3 cellular contexts compared by ENCODE assay signal in the genomic region with DNA sequence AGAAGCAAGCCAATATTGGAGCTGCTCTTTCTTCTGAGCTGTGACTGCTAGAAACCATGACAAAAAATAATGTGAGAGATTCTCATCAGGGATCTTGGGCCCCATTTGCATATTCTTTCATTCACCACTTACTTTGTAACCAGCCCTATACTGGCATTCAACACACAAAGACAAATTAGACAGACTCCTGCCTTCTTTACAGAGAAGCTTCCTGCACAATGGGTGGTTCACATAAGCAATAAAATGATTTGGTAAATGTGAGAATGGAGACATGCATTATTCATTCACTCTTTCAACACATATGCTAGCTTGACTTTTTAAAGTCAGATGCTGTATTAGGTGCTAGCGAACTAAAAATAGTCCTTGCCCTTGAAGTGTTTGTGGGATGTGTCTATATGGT.
"Had no signal": no experiment of that assay in that cellular context is flagged by ENCODE, and none has a peak within 500 bp of the region (broad histone marks: within the 10 kb centered on the region; RNA-seq: fewer than 3 reads in every experiment).

No MANE protein-coding gene starts in this region.

- H3K4me3 ChIP-seq: GM12878 had no signal

- DNase-seq: GDM1, GF-D8 had no signal

- ATAC-seq: GM12878 had no signal
